Comparison of ENCODE assay signal across 7 cellular contexts in genomic region chr16:84730406-84731106, GRCh38. TPM values are rescaled to one million over a fixed set of nuclear protein-coding genes. Genes with fewer than 3 reads are reported as not detected.
DNase-seq lines count a peak whose midpoint lies in the region; ATAC-seq and TF ChIP-seq lines count a peak whose summit lies in the region.

No MANE protein-coding gene starts in this region.

- H2AFZ ChIP-seq in GM23338 = no peak overlapping the region

- no peaks in the 10 kb centered on the region for H3K36me3 ChIP-seq in GM23338 (ENCODE audit: insufficient read depth)
- H3K36me3 ChIP-seq in cardiac muscle cell = peaks cover 6% of the 10 kb centered on the region

- H3K36me3 Mint-ChIP-seq in GM23338 (ENCODE audit: low read depth) = peaks cover 7% of the 10 kb centered on the region; the same call in 2 of the 3 replicates

- no peaks in the 10 kb centered on the region for H3K9me3 Mint-ChIP-seq in GM23338

- peak overlapping the region; percentile 96 for H3K27ac Mint-ChIP-seq in GM23338

- H3K79me2 ChIP-seq in GM23338 (replicated peaks; ENCODE audit: insufficient read depth) = peaks cover 100% of the 10 kb centered on the region

- peak; percentile 40 for ATAC-seq in GM23338

- H3K4me3 ChIP-seq in GM23338 (no peak overlapping the region), cardiac muscle cell (no peak overlapping the region)

- H3K9me3 ChIP-seq in cardiac muscle cell (ENCODE audit: low read depth) = no peaks in the 10 kb centered on the region

- H3K27ac ChIP-seq in GM23338 (ENCODE audit: low read depth) = peak overlapping the region; percentile 60
- H3K27ac ChIP-seq in cardiac muscle cell = peak overlapping the region; percentile 40

- H3K4me3 Mint-ChIP-seq in GM23338 = peak overlapping the region; percentile 28; the same call in 2 of the 3 replicates

- H3K4me2 ChIP-seq in GM23338 = peak overlapping the region; percentile 36; the same call in 1 of the 2 replicates

- H3K4me1 ChIP-seq in GM23338 (ENCODE audit: insufficient read depth) = peaks cover 83% of the 10 kb centered on the region
- peaks cover 22% of the 10 kb centered on the region for H3K4me1 ChIP-seq in cardiac muscle cell (ENCODE audit: low read depth)

- H3K4me1 Mint-ChIP-seq in GM23338 = peaks cover 86% of the 10 kb centered on the region

- H4K20me1 ChIP-seq in GM23338 (replicated peaks; ENCODE audit: insufficient read depth) = peaks cover 30% of the 10 kb centered on the region

- H3K9me2 ChIP-seq in GM23338 (ENCODE audit: insufficient read depth) = no peaks in the 10 kb centered on the region

- TF ChIP-seq CTCF in GM23338 (conservative IDR thresholded peaks at IDR 0.05; ENCODE audit: low read depth in 2 of 2) = no peak
- TF ChIP-seq CTCF in cardiac muscle cell (IDR thresholded peaks at IDR 0.05; ENCODE audit: low read depth, low read length) = no peak

- H3F3A ChIP-seq in GM23338 (replicated peaks; ENCODE audit: low read depth) = 0 out of 2 replicates have a peak, but pooled peaks cover 3% of the 10 kb centered on the region

- H3K27me3 ChIP-seq in GM23338 (ENCODE audit: insufficient read depth) = no peaks in the 10 kb centered on the region
- H3K27me3 ChIP-seq in cardiac muscle cell = no peaks in the 10 kb centered on the region

- H3K27me3 Mint-ChIP-seq in GM23338 (ENCODE audit: insufficient read depth, low read depth, poor library complexity) = peaks cover 8% of the 10 kb centered on the region

- peak; percentile 54 for DNase-seq in ELF-1 (ENCODE audit: low read depth, low spot score)
- DNase-seq in GM23338 (ENCODE audit: low spot score) = peak; percentile 71
- peak; percentile 92 for DNase-seq in NCI-H226
- peak; percentile 25 for DNase-seq in activated naive CD4-positive, alpha-beta T cell treated with anti-CD3 and anti-CD28 coated beads, Interleukin-2, amount 50 U/mL, for 16 hours
- peak; percentile 53 to 93 for DNase-seq in cardiac muscle cell (ENCODE audit: low read depth in 1 of 2, low spot score in 1 of 2)
- DNase-seq in pulmonary artery endothelial cell (ENCODE audit: low read depth, low spot score) = peak; percentile 87
- no peak for DNase-seq in central memory CD4-positive, alpha-beta T cell

TF ChIP-seq in GM23338, 12 proteins besides CTCF, POLR2A, EP300 and RAD21:
- no peak for TF ChIP-seq NANOG (IDR thresholded peaks at IDR 0.05; ENCODE audit: borderline replicate concordance)
- no peak for TF ChIP-seq CREB1 (CRISPR knock-in tag; IDR thresholded peaks at IDR 0.05; ENCODE audit: low read depth)
- no peak for TF ChIP-seq REST (IDR thresholded peaks at IDR 0.05; ENCODE audit: unreplicated experiment)
- TF ChIP-seq ZNF462 (CRISPR knock-in tag; IDR thresholded peaks at IDR 0.05) = no peak
- no peak for TF ChIP-seq JUNB (IDR thresholded peaks at IDR 0.05; ENCODE audit: unreplicated experiment)
- no peak for TF ChIP-seq EZH2 (IDR thresholded peaks at IDR 0.05; ENCODE audit: low read depth, unreplicated experiment)

RNA-seq across cellular contexts. Expression of gene USP10, which starts 30.8 kb away (rescaled TPM):
- total RNA-seq in GM23338 (2014; rRNA removed; shearing (Covaris generic)) = 144 and 158 TPM in 2 replicates
- polyA plus RNA-seq in GM23338 (2016; fragmentation: Nextera tagmentation; extraction: Ambion mirVana) (186 and 194 TPM in 2 replicates), cardiac muscle cell (100.0 and 139 TPM in 2 replicates)
- total RNA-seq in cardiac muscle cell (77.4 and 91.9 TPM in 2 replicates), pulmonary artery endothelial cell (55.1 and 65.3 TPM in 2 replicates)
